In the genomic region with DNA sequence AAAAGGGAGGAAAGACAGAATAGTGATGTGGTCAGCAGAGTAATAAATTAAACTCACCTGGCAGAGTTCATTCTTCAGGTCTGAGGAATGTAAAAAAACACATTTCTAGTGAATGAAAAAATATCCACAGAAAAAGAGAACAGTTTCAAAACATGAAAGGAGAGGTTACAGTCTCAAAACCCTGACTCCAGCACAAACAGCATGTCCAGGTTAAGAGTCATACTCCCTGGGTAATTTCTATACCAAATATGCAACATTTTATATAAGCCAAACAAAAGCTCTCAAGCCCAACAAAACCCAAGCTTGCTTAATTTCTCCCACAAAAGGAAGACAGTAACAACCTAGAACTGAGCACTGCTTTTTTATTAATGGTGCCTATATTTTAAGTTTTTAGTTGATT, we compare ENCODE assay signal across 24 cellular contexts.
DNase-seq lines count a peak whose midpoint lies in the region; ATAC-seq, FAIRE-seq and TF ChIP-seq lines count a peak whose summit lies in the region.
"Had no signal": no experiment of that assay in that cellular context is flagged by ENCODE, and none has a peak within 500 bp of the region (broad histone marks: within the 10 kb centered on the region; RNA-seq: fewer than 3 reads in every experiment).

No MANE protein-coding gene starts in this region.

- no peak for ATAC-seq in GM19023 (IDR thresholded peaks at IDR 0.05; ENCODE audit: unreplicated experiment)
- ATAC-seq: HepG2, Panc1 had no signal

- DNase-seq in D721Med (ENCODE audit: insufficient read length, low spot score) (no peak), M059J (ENCODE audit: low read depth) (peak; percentile 7), fibroblast of mammary gland (ENCODE audit: low read depth) (peak; percentile 28), osteocyte (ENCODE audit: extremely low spot score, unreplicated experiment) (no peak), NCI-H1417 treated with DMSO at 0.1 percent for 48 hours (lab: John Stamatoyannopoulos, UW) (no peak)
- no peak for DNase-seq in stimulated activated naive CD4-positive, alpha-beta T cell (lab: John Stamatoyannopoulos, UW)
- DNase-seq: CD4-positive, alpha-beta T cell; COR-L47; DMS 273 treated with DMSO at 0.1 percent for 48 hours; DMS79 treated with DMSO at 0.1 percent for 48 hours; KBM-7; NCI-H1092 treated with DMSO at 0.1 percent for 48 hours; NCI-H2029 treated with DMSO at 0.1 percent for 48 hours; NCI-H226; NCI-H510A treated with DMSO at 0.1 percent for 48 hours; NCI-H748 treated with DMSO at 0.1 percent for 48 hours; SIG-M5; T-helper 1 cell had no signal

- peak overlapping the region; percentile 49 for H3K27ac Mint-ChIP-seq in osteocyte (ENCODE audit: unreplicated experiment)
- H3K27ac Mint-ChIP-seq: CD4-positive, alpha-beta T cell had no signal

- peaks cover 8% of the 10 kb centered on the region for H3K9me3 Mint-ChIP-seq in osteocyte (ENCODE audit: unreplicated experiment)
- H3K9me3 Mint-ChIP-seq: CD4-positive, alpha-beta T cell had no signal

- TF ChIP-seq CTCF in D721Med (IDR thresholded peaks at IDR 0.05; ENCODE audit: insufficient read depth, missing control alignments) (no peak), fibroblast of mammary gland (conservative IDR thresholded peaks at IDR 0.05; ENCODE audit: control insufficient read depth, insufficient read depth, low read depth, low read length) (no peak), osteocyte (IDR thresholded peaks at IDR 0.05) (no peak)

- FAIRE-seq in D721Med (lab: Jason Lieb, UNC) = peak; percentile 63
- FAIRE-seq: GM18507, H54, HepG2 had no signal

- H3K36me3 Mint-ChIP-seq in osteocyte (ENCODE audit: unreplicated experiment) = peaks cover 2% of the 10 kb centered on the region

- H3K4me1 Mint-ChIP-seq in osteocyte (ENCODE audit: unreplicated experiment) = peaks cover 30% of the 10 kb centered on the region

- no peak overlapping the region for H3K4me3 Mint-ChIP-seq in osteocyte (ENCODE audit: unreplicated experiment)
- H3K4me3 Mint-ChIP-seq: CD4-positive, alpha-beta T cell had no signal

- no peaks in the 10 kb centered on the region for H3K27me3 Mint-ChIP-seq in osteocyte (ENCODE audit: unreplicated experiment)

- H3K4me3 ChIP-seq in fibroblast of mammary gland (ENCODE audit: control insufficient read depth, low read depth, low read length) = no peak overlapping the region
- H3K4me3 ChIP-seq: BLaER1 had no signal

Comparison
In these comparisons a context has a peak if more than half of its experiments do, and no peak if none do; other contexts are left out.
1. DNase-seq: peak in M059J (single experiment) and fibroblast of mammary gland (single experiment); none in D721Med (single experiment), osteocyte (single experiment), NCI-H1417 treated with DMSO at 0.1 percent for 48 hours (single experiment) and stimulated activated naive CD4-positive, alpha-beta T cell (0 of 6).